In the genomic region with DNA sequence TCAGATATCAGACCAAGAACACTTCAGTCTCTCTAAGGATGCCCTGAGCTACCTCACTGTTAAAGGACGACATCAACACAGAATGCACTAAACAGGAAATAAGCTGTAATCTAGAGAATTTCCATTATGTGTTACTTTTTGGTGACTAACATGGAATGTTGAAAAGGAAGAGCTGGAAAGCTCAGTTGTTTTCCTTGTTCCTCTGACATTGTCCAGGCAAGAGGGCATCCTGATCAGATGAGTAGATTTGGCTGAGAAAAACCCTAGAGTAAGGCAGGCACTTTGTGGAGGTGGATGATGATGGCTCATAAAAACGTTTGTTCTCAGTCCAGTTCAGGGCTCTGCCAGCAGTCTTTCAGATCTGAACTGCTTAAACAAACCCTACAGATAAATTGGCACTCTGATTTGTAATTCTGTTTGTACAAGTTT, we compare ENCODE assay signal across 2 cellular contexts.
TF ChIP-seq lines count a peak whose summit lies in the region.

No MANE protein-coding gene starts in this region.

TF ChIP-seq in IMR-90, 13 proteins besides CTCF, POLR2A, EP300 and RAD21:
- TF ChIP-seq MXI1 (IDR thresholded peaks at IDR 0.05; ENCODE audit: borderline replicate concordance, low read depth, low read length) (no peak), CHD1 (IDR thresholded peaks at IDR 0.05; ENCODE audit: low read depth, low read length) (no peak), FOS (IDR thresholded peaks at IDR 0.05; ENCODE audit: low read depth, low read length) (no peak), MAZ (IDR thresholded peaks at IDR 0.05; ENCODE audit: borderline replicate concordance, low read depth, low read length) (no peak), SMC3 (IDR thresholded peaks at IDR 0.05; ENCODE audit: low read depth, low read length) (no peak), RFX5 (IDR thresholded peaks at IDR 0.05; ENCODE audit: low read depth, low read length) (no peak), RCOR1 (IDR thresholded peaks at IDR 0.05; ENCODE audit: insufficient replicate concordance, low read length) (no peak), NFE2L2 (IDR thresholded peaks at IDR 0.05; ENCODE audit: low read depth, low read length) (no peak), BHLHE40 (IDR thresholded peaks at IDR 0.05; ENCODE audit: low read depth, low read length) (no peak), CEBPB (IDR thresholded peaks at IDR 0.05; ENCODE audit: low read depth, low read length) (no peak)
- TF ChIP-seq, protein P1, sequence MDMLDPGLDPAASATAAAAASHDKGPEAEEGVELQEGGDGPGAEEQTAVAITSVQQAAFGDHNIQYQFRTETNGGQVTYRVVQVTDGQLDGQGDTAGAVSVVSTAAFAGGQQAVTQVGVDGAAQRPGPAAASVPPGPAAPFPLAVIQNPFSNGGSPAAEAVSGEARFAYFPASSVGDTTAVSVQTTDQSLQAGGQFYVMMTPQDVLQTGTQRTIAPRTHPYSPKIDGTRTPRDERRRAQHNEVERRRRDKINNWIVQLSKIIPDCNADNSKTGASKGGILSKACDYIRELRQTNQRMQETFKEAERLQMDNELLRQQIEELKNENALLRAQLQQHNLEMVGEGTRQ (IDR thresholded peaks at IDR 0.05; ENCODE audit: low read depth, low read length): no peak
- TF ChIP-seq, protein P2, sequence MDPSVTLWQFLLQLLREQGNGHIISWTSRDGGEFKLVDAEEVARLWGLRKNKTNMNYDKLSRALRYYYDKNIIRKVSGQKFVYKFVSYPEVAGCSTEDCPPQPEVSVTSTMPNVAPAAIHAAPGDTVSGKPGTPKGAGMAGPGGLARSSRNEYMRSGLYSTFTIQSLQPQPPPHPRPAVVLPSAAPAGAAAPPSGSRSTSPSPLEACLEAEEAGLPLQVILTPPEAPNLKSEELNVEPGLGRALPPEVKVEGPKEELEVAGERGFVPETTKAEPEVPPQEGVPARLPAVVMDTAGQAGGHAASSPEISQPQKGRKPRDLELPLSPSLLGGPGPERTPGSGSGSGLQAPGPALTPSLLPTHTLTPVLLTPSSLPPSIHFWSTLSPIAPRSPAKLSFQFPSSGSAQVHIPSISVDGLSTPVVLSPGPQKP (IDR thresholded peaks at IDR 0.05; ENCODE audit: borderline replicate concordance, low read depth, low read length): no peak

TF ChIP-seq in GM12878, 131 proteins besides CTCF, POLR2A, EP300 and RAD21:
- no peak for TF ChIP-seq SP1 (IDR thresholded peaks at IDR 0.05; ENCODE audit: low read depth, low read length)
- TF ChIP-seq KAT2A (conservative IDR thresholded peaks at IDR 0.05; ENCODE audit: control insufficient read depth, low read depth, low read length): no peak
